In genomic region chr1:94275116-94275515, GRCh38 we compare ENCODE assay signal across 26 cellular contexts. TPM values are rescaled to one million over a fixed set of nuclear protein-coding genes. Genes with fewer than 3 reads are reported as not detected.
"Had no signal": no experiment of that assay in that cellular context is flagged by ENCODE, and none has a peak within 500 bp of the region (broad histone marks: within the 10 kb centered on the region; RNA-seq: fewer than 3 reads in every experiment).

No MANE protein-coding gene starts in this region.

- H3K27me3 ChIP-seq: adrenal gland, ascending aorta, brain microvascular endothelial cell, neutrophil, pancreas, tibial nerve had no signal

- H3K9me3 ChIP-seq: adrenal gland, ascending aorta, left ventricle myocardium inferior, neutrophil, pancreas, SK-N-SH, tibial nerve had no signal

- DNase-seq: activated B cell treated with CpG ODN at 0.5 μM for 24 hours; activated CD4-positive, alpha-beta T cell treated with anti-CD3 and anti-CD28 coated beads for 4 hours; activated CD4-positive, alpha-beta T cell treated with anti-CD3 and anti-CD28 coated beads, Interleukin-2, amount 50 U/mL, for 48 hours; activated CD8-positive, alpha-beta memory T cell treated with anti-CD3 and anti-CD28 coated beads, Interleukin-2, amount 50 U/mL, for 48 hours; activated naive CD4-positive, alpha-beta T cell; activated T-cell treated with anti-CD3 and anti-CD28 coated beads, Interleukin-2, amount 50 U/mL, for 4 hours; adrenal gland; brain microvascular endothelial cell; cerebellar nuclear complex; cortex of kidney; foreskin melanocyte; glutamatergic neuron; hippocampal formation; left ventricle myocardium inferior; pancreas; SK-N-SH; stimulated activated CD4-positive, alpha-beta T cell treated with anti-CD3 and anti-CD28 coated beads, Interleukin-2, amount 100 ng/mL, for 48 hours; stimulated activated naive CD4-positive, alpha-beta T cell; T-cell had no signal

- H3K36me3 ChIP-seq: adrenal gland, ascending aorta, brain microvascular endothelial cell, left ventricle myocardium inferior, neutrophil, pancreas, tibial nerve had no signal

- H3K4me1 ChIP-seq: adrenal gland, left ventricle myocardium inferior, pancreas had no signal

- ATAC-seq: activated T-cell treated with anti-CD3 and anti-CD28 coated beads, Interleukin-2, amount 50 U/mL, for 4 hours; pancreas; sciatic nerve; T-cell had no signal

- H3K4me3 ChIP-seq: adrenal gland, ascending aorta, left ventricle myocardium inferior, pancreas, smooth muscle cell, tibial nerve had no signal

- H3K27ac ChIP-seq: adrenal gland, ascending aorta, brain microvascular endothelial cell, epithelial cell of prostate, left ventricle myocardium inferior, neutrophil, pancreas had no signal

RNA-seq across cellular contexts. Expression of gene ARHGAP29, which starts 37.7 kb away (rescaled TPM):
- total RNA-seq: activated B cell treated with CpG ODN at 0.5 μM for 24 hours; activated CD8-positive, alpha-beta memory T cell treated with anti-CD3 and anti-CD28 coated beads for 36 hours had no signal
